In the genomic region with DNA sequence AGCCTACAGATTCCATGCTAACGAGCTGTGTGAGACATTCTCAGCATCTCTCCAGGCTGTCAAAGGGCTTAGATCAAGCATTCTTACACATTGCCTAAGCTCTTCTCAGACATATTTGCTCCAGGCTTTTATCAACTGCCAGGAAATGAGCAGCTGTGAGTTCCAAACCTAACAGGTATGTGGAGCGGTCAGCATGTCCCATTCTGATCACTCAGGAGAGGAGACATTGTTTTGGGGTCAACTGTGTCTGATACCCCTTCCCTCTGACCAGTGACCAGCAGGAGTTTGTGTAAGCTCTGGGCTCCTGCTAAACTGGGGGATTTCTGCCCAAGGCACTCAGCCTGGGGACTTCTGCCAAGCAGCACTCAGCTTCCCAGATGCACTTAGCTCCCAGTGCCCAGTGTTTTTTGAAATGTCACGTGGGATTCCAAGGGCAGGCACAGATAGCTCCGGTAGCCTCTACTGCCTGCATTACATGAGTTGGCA, we compare ENCODE assay signal across 17 cellular contexts.
DNase-seq lines count a peak whose midpoint lies in the region; ATAC-seq and TF ChIP-seq lines count a peak whose summit lies in the region.
"Had no signal": no experiment of that assay in that cellular context is flagged by ENCODE, and none has a peak within 500 bp of the region (broad histone marks: within the 10 kb centered on the region; RNA-seq: fewer than 3 reads in every experiment).

No MANE protein-coding gene starts in this region.

- H3K4me3 ChIP-seq in lung = no peak overlapping the region
- H3K4me3 ChIP-seq: right lobe of liver had no signal

- H3K9me3 Mint-ChIP-seq in endothelial cell (ENCODE audit: unreplicated experiment) = no peaks in the 10 kb centered on the region
- H3K9me3 Mint-ChIP-seq: activated naive CD4-positive, alpha-beta T cell treated with anti-CD3 and anti-CD28 coated beads for 36 hours had no signal

- no peak overlapping the region for H3K4me3 Mint-ChIP-seq in endothelial cell (ENCODE audit: unreplicated experiment)
- H3K4me3 Mint-ChIP-seq: activated naive CD4-positive, alpha-beta T cell treated with anti-CD3 and anti-CD28 coated beads for 36 hours; B cell; nephron had no signal

- H3K27ac Mint-ChIP-seq in endothelial cell (ENCODE audit: unreplicated experiment) = no peak overlapping the region
- H3K27ac Mint-ChIP-seq: activated naive CD4-positive, alpha-beta T cell treated with anti-CD3 and anti-CD28 coated beads for 36 hours; B cell; nephron had no signal

- TF ChIP-seq CTCF in lung (IDR thresholded peaks at IDR 0.05; ENCODE audit: control extremely low read depth, extremely low read depth) (no peak), endothelial cell (IDR thresholded peaks at IDR 0.05; ENCODE audit: unreplicated experiment) (no peak)

- H3K4me1 ChIP-seq in lung (ENCODE audit: control insufficient read depth in 2 of 2, insufficient read depth in 2 of 2, low read length in 2 of 2) = peaks cover 0 to 6% of the 10 kb centered on the region in 2 donors
- H3K4me1 ChIP-seq: right lobe of liver had no signal

- no peaks in the 10 kb centered on the region for H3K27me3 Mint-ChIP-seq in endothelial cell (ENCODE audit: unreplicated experiment)

- no peaks in the 10 kb centered on the region for H3K27me3 ChIP-seq in lung (ENCODE audit: control insufficient read depth, insufficient read depth)
- H3K27me3 ChIP-seq: right lobe of liver had no signal

- H3K27ac ChIP-seq in lung (ENCODE audit: low read depth in 1 of 2, low read length in 1 of 2) (peak overlapping the region; percentile 17 to 26), substantia nigra (ENCODE audit: low read depth, low read length, poor library complexity, severe bottlenecking) (no peak overlapping the region)
- H3K27ac ChIP-seq: right lobe of liver had no signal

- H3K36me3 ChIP-seq in lung (ENCODE audit: control insufficient read depth in 2 of 2, insufficient read depth in 2 of 2, low read length in 2 of 2) = no peaks in the 10 kb centered on the region
- H3K36me3 ChIP-seq: right lobe of liver had no signal

- peak; percentile 51 for DNase-seq in NCI-H226
- peak; percentile 74 for DNase-seq in globus pallidus (ENCODE audit: low spot score)
- peak; percentile 38 for DNase-seq in lung (ENCODE audit: low spot score)
- DNase-seq in substantia nigra (lab: John Stamatoyannopoulos, UW) = peak in 31 of 49 donors; percentile 1 to 67 (median 28)
- no peak for DNase-seq in NCI-H1694 treated with DMSO at 0.1 percent for 48 hours (lab: John Stamatoyannopoulos, UW)
- no peak for DNase-seq in endothelial cell (ENCODE audit: low spot score)
- no peak for DNase-seq in NCI-H774 (lab: John Stamatoyannopoulos, UW)
- DNase-seq: activated CD4-positive, alpha-beta T cell treated with anti-CD3 and anti-CD28 coated beads, Interleukin-2, amount 50 U/mL, for 1 hour; activated naive CD4-positive, alpha-beta T cell treated with anti-CD3 and anti-CD28 coated beads for 36 hours; activated T-cell treated with anti-CD3 and anti-CD28 coated beads for 4 hours; effector CD8-positive, alpha-beta T cell; NCI-H2029 treated with DMSO at 0.1 percent for 48 hours had no signal

- ATAC-seq in lung (ENCODE audit: insufficient read depth, low FRiP score) = peak; percentile 57
- ATAC-seq: HCT116, Panc1 had no signal

- no peaks in the 10 kb centered on the region for H3K36me3 Mint-ChIP-seq in endothelial cell (ENCODE audit: low read depth, unreplicated experiment)

- 50 to 71% methylated on average over 4 of the region's 4 CpGs for WGBS in lung, 2 donors

- no peaks in the 10 kb centered on the region for H3K9me3 ChIP-seq in lung (ENCODE audit: control insufficient read depth in 2 of 2, insufficient read depth in 1 of 2, low read length in 1 of 2)
- H3K9me3 ChIP-seq: right lobe of liver had no signal

- H3K4me1 Mint-ChIP-seq in endothelial cell (ENCODE audit: unreplicated experiment) = no peaks in the 10 kb centered on the region
- H3K4me1 Mint-ChIP-seq: B cell, nephron had no signal

Comparison
In these comparisons a context has a peak if more than half of its experiments do, and no peak if none do; other contexts are left out.
1. DNase-seq: peak in NCI-H226 (single experiment), globus pallidus (single experiment), lung (single experiment) and substantia nigra (31 of 49); none in NCI-H1694 treated with DMSO at 0.1 percent for 48 hours (single experiment), endothelial cell (single experiment) and NCI-H774 (single experiment).